Comparison of ENCODE assay signal across 17 cellular contexts in the genomic region with DNA sequence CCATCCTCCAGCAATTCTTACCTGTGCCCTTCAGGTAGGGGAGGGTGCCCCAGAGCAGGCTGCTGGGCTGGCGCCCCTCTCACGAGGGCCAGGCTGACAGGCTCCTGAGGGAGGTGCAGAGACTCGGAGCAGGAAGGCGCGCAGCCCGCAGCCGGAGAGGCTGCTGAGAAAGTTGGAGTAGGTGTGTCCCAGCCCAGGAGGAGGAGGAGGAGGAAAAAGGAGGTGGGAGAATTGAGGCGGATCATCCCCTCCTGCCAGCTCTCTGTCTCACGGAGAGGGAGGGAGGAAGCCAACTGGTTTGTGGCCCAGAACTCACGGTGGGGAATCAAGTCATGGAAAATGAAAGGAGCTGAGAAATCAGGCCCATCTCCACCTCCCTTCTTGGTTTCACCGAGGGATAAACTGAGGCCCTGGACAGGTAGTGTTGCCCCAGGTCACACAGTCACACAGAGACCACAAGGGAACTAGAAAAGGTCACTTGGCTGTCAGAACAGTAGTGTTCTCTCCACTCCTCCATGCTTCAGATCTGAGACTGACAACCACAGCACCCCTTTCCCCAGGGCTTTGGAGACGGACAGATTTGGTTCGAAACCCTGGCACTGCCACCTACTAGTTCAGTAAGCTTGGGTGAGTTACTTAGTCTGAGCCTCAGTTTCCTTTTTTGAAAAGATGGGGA. TPM values are rescaled to one million over a fixed set of nuclear protein-coding genes. Genes with fewer than 3 reads are reported as not detected.
DNase-seq lines count a peak whose midpoint lies in the region; ATAC-seq, FAIRE-seq and TF ChIP-seq lines count a peak whose summit lies in the region.
"Had no signal": no experiment of that assay in that cellular context is flagged by ENCODE, and none has a peak within 500 bp of the region (broad histone marks: within the 10 kb centered on the region; RNA-seq: fewer than 3 reads in every experiment).

A gene with protein sequence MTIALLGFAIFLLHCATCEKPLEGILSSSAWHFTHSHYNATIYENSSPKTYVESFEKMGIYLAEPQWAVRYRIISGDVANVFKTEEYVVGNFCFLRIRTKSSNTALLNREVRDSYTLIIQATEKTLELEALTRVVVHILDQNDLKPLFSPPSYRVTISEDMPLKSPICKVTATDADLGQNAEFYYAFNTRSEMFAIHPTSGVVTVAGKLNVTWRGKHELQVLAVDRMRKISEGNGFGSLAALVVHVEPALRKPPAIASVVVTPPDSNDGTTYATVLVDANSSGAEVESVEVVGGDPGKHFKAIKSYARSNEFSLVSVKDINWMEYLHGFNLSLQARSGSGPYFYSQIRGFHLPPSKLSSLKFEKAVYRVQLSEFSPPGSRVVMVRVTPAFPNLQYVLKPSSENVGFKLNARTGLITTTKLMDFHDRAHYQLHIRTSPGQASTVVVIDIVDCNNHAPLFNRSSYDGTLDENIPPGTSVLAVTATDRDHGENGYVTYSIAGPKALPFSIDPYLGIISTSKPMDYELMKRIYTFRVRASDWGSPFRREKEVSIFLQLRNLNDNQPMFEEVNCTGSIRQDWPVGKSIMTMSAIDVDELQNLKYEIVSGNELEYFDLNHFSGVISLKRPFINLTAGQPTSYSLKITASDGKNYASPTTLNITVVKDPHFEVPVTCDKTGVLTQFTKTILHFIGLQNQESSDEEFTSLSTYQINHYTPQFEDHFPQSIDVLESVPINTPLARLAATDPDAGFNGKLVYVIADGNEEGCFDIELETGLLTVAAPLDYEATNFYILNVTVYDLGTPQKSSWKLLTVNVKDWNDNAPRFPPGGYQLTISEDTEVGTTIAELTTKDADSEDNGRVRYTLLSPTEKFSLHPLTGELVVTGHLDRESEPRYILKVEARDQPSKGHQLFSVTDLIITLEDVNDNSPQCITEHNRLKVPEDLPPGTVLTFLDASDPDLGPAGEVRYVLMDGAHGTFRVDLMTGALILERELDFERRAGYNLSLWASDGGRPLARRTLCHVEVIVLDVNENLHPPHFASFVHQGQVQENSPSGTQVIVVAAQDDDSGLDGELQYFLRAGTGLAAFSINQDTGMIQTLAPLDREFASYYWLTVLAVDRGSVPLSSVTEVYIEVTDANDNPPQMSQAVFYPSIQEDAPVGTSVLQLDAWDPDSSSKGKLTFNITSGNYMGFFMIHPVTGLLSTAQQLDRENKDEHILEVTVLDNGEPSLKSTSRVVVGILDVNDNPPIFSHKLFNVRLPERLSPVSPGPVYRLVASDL (N-terminal part only) (minus strand): TSS at position 188 of the 676 bp plus-strand sequence. CDS start 22,400 bp downstream, outside the sequence.

- no peak within 1 kb of the TSS for H2BK120ac ChIP-seq in IMR-90 (ENCODE audit: low read depth, low read length)

- H2AK5ac ChIP-seq in IMR-90 (ENCODE audit: low read depth, low read length) = no peak within 1 kb of the TSS

- peaks cover 18% of the 10 kb centered on the region for H3K27me3 ChIP-seq in IMR-90 (ENCODE audit: control insufficient read depth, insufficient read depth, low read length)
- no peaks in the 10 kb centered on the region for H3K27me3 ChIP-seq in bronchial epithelial cell (ENCODE audit: control insufficient read depth, insufficient read depth, low read length)
- H3K27me3 ChIP-seq in aorta (ENCODE audit: control insufficient read depth in 1 of 2, insufficient read depth in 2 of 2, low read length in 1 of 2) = no peaks in the 10 kb centered on the region
- H3K27me3 ChIP-seq: upper lobe of left lung had no signal

- no peak for TF ChIP-seq CTCF in IMR-90 (conservative IDR thresholded peaks at IDR 0.05; ENCODE audit: low read depth, low read length)
- no peak for TF ChIP-seq CTCF in bronchial epithelial cell (IDR thresholded peaks at IDR 0.05; ENCODE audit: insufficient read depth, low read length, severe bottlenecking)

- ATAC-seq in IMR-90 (ENCODE audit: low read depth) (no peak), aorta (ENCODE audit: low FRiP score) (no peak)
- ATAC-seq: T-helper 17 cell had no signal

- DNase-seq in IMR-90 = no peak
- peak; percentile 75 for DNase-seq in bronchial epithelial cell (ENCODE audit: low read depth)
- DNase-seq in iPS-NIHi7 (ENCODE audit: extremely low spot score) = peak; percentile 73
- DNase-seq in renal cortical epithelial cell (ENCODE audit: low read depth) = peak; percentile 19
- no peak for DNase-seq in SKM-1 (lab: John Stamatoyannopoulos, UW; ENCODE audit: unreplicated experiment)
- DNase-seq in T-helper 2 cell treated with Interferon-gamma antibody and Interleukin-4, amounts not matched to agents 5 μg/mL and 100 μg/mL, for 36 hours (ENCODE audit: low spot score) = no peak
- no peak for DNase-seq in aorta
- no peak for DNase-seq in NAMALWA (ENCODE audit: low spot score)
- DNase-seq: activated CD4-positive, alpha-beta T cell treated with anti-CD3 and anti-CD28 coated beads, Interleukin-2, amount 10 ng/mL, durations not matched to agents 24 days and 14 days; COR-L47; left cardiac atrium; NCI-H187 treated with DMSO at 0.1 percent for 48 hours; NCI-H524 treated with DMSO at 0.1 percent for 48 hours; T-helper 17 cell had no signal

- TF ChIP-seq RAD21 in IMR-90 (IDR thresholded peaks at IDR 0.05; ENCODE audit: low read length) = no peak

- no peaks in the 10 kb centered on the region for H3K79me1 ChIP-seq in IMR-90 (ENCODE audit: low read depth in 1 of 2, low read length in 2 of 2)

- H2BK15ac ChIP-seq in IMR-90 (ENCODE audit: low read depth, low read length) = no peak within 1 kb of the TSS

- no peak within 1 kb of the TSS for H4K91ac ChIP-seq in IMR-90 (ENCODE audit: insufficient read depth, low read depth, low read length)

- H3K27ac Mint-ChIP-seq in T-helper 2 cell treated with Interferon-gamma antibody and Interleukin-4, amounts not matched to agents 5 μg/mL and 100 μg/mL, for 36 hours = no peak within 1 kb of the TSS
- H3K27ac Mint-ChIP-seq: activated CD4-positive, alpha-beta T cell treated with anti-CD3 and anti-CD28 coated beads, Interleukin-2, amount 10 ng/mL, durations not matched to agents 24 days and 14 days; T-helper 17 cell had no signal

- POLR2A ChIA-PET in IMR-90 (lab: Charles Lee; ENCODE audit: unreplicated experiment) = no interaction called here

- H4K20me1 ChIP-seq in IMR-90 (ENCODE audit: insufficient read depth, low read length) = no peaks in the 10 kb centered on the region

- no peak within 1 kb of the TSS for H2AK9ac ChIP-seq in IMR-90 (replicated peaks; ENCODE audit: low read depth, low read length, poor library complexity)

- FAIRE-seq in bronchial epithelial cell (lab: Jason Lieb, UNC) = no peak
- FAIRE-seq: endometrium had no signal

- H3K9me3 Mint-ChIP-seq in T-helper 2 cell treated with Interferon-gamma antibody and Interleukin-4, amounts not matched to agents 5 μg/mL and 100 μg/mL, for 36 hours = no peaks in the 10 kb centered on the region
- H3K9me3 Mint-ChIP-seq: activated CD4-positive, alpha-beta T cell treated with anti-CD3 and anti-CD28 coated beads, Interleukin-2, amount 10 ng/mL, durations not matched to agents 24 days and 14 days; activated naive CD4-positive, alpha-beta T cell treated with anti-CD3 and anti-CD28 coated beads, Interleukin-2, amount 50 U/mL, for 72 hours had no signal

- no peak within 1 kb of the TSS for H3K4me3 Mint-ChIP-seq in T-helper 2 cell treated with Interferon-gamma antibody and Interleukin-4, amounts not matched to agents 5 μg/mL and 100 μg/mL, for 36 hours
- H3K4me3 Mint-ChIP-seq: activated CD4-positive, alpha-beta T cell treated with anti-CD3 and anti-CD28 coated beads, Interleukin-2, amount 10 ng/mL, durations not matched to agents 24 days and 14 days; T-helper 17 cell had no signal

- H3K36me3 ChIP-seq in IMR-90 (ENCODE audit: control insufficient read depth, insufficient read depth, low read length) = no peaks in the 10 kb centered on the region
- peaks cover 6% of the 10 kb centered on the region for H3K36me3 ChIP-seq in bronchial epithelial cell (ENCODE audit: control insufficient read depth, insufficient read depth, low read length)
- no peaks in the 10 kb centered on the region for H3K36me3 ChIP-seq in aorta (ENCODE audit: control insufficient read depth in 1 of 2, insufficient read depth in 2 of 2, low read length in 1 of 2)
- H3K36me3 ChIP-seq: upper lobe of left lung had no signal

- H2BK20ac ChIP-seq in IMR-90 (ENCODE audit: low read depth, low read length) = no peak within 1 kb of the TSS

- no peak within 1 kb of the TSS for H3K56ac ChIP-seq in IMR-90 (ENCODE audit: extremely low read depth, insufficient read depth, low read length)

- no peak within 1 kb of the TSS for H3K27ac ChIP-seq in IMR-90 (ENCODE audit: insufficient read depth, low read length)
- H3K27ac ChIP-seq in aorta (ENCODE audit: low read depth in 1 of 2, low read length in 2 of 2) = no peak within 1 kb of the TSS
- H3K27ac ChIP-seq: upper lobe of left lung had no signal

- H3K4ac ChIP-seq in IMR-90 (ENCODE audit: low read depth, low read length) = no peak within 1 kb of the TSS

- no peaks in the 10 kb centered on the region for H3K4me1 Mint-ChIP-seq in T-helper 2 cell treated with Interferon-gamma antibody and Interleukin-4, amounts not matched to agents 5 μg/mL and 100 μg/mL, for 36 hours (ENCODE audit: low read depth)
- H3K4me1 Mint-ChIP-seq: activated CD4-positive, alpha-beta T cell treated with anti-CD3 and anti-CD28 coated beads, Interleukin-2, amount 10 ng/mL, durations not matched to agents 24 days and 14 days had no signal

- H3K4me3 ChIP-seq in IMR-90 (ENCODE audit: insufficient read depth, low read depth, low read length) = no peak within 1 kb of the TSS
- peak within 1 kb of the TSS; percentile 56 for H3K4me3 ChIP-seq in bronchial epithelial cell (ENCODE audit: low read depth, low read length)
- no peak within 1 kb of the TSS for H3K4me3 ChIP-seq in aorta (ENCODE audit: low read length in 2 of 2)
- H3K4me3 ChIP-seq: upper lobe of left lung had no signal

- no peak within 1 kb of the TSS for H3K23ac ChIP-seq in IMR-90 (ENCODE audit: low read depth, low read length)

- no TSS peak for BruUV-seq in IMR-90 (replicated peaks; lab: Mats Ljungman, UMichigan)

- no peaks in the 10 kb centered on the region for H3K27me3 Mint-ChIP-seq in T-helper 2 cell treated with Interferon-gamma antibody and Interleukin-4, amounts not matched to agents 5 μg/mL and 100 μg/mL, for 36 hours (ENCODE audit: low read depth)
- H3K27me3 Mint-ChIP-seq: activated CD4-positive, alpha-beta T cell treated with anti-CD3 and anti-CD28 coated beads, Interleukin-2, amount 10 ng/mL, durations not matched to agents 24 days and 14 days had no signal

- H3K4me2 ChIP-seq in IMR-90 (ENCODE audit: low read depth, low read length) = no peak within 1 kb of the TSS; the same call in 1 of the 2 replicates

- dilution Hi-C loops in IMR-90 (cut with HindIII; ENCODE audit: low sequenced_read_pairs, unreplicated experiment) = no loop called here

- H3K4me1 ChIP-seq in IMR-90 (ENCODE audit: control insufficient read depth, insufficient read depth, low read length) = no peaks in the 10 kb centered on the region
- no peaks in the 10 kb centered on the region for H3K4me1 ChIP-seq in aorta (ENCODE audit: control insufficient read depth in 1 of 2, insufficient read depth in 2 of 2, low read length in 2 of 2)
- H3K4me1 ChIP-seq: upper lobe of left lung had no signal

- H2AFZ ChIP-seq in IMR-90 (replicated peaks; ENCODE audit: low read length, poor library complexity) = peak within 1 kb of the TSS; percentile 67

- intact Hi-C loops in IMR-90 (cut with micrococcal nuclease) (no loop called here), aorta (cut with DNase I) (no loop called here)

- CTCF ChIA-PET in IMR-90 (lab: Yijun Ruan, JAX) = no interaction called here

- in situ Hi-C loops in IMR-90 (cut with MboI; ENCODE audit: low sequenced_read_pairs) = no loop called here

- TF ChIP-seq POLR2A in IMR-90 (IDR thresholded peaks at IDR 0.05; ENCODE audit: low read depth, low read length) = no peak

- H3K9ac ChIP-seq in IMR-90 (ENCODE audit: low read depth, low read length) = no peak within 1 kb of the TSS

- 15% methylated on average over 6 of the region's 13 CpGs; no CpG with 5 or more reads in 1 of the 2 experiments for WGBS in IMR-90 (ENCODE audit: extremely low coverage in 2 of 2, insufficient read length in 1 of 2), 2 experiments
- WGBS in aorta, 2 donors = 54 to 55% methylated on average over 13 of the region's 13 CpGs

- H4K8ac ChIP-seq in IMR-90 (ENCODE audit: low read depth in 2 of 2, low read length in 2 of 2) = no peak within 1 kb of the TSS

- H2BK5ac ChIP-seq in IMR-90 (ENCODE audit: low read depth, low read length, poor library complexity, severe bottlenecking) = no peak within 1 kb of the TSS

- no peak within 1 kb of the TSS for H4K5ac ChIP-seq in IMR-90 (ENCODE audit: low read depth, low read length)

- no peak within 1 kb of the TSS for H3K14ac ChIP-seq in IMR-90 (replicated peaks; ENCODE audit: low read depth, low read length)

- no peaks in the 10 kb centered on the region for H3K36me3 Mint-ChIP-seq in T-helper 2 cell treated with Interferon-gamma antibody and Interleukin-4, amounts not matched to agents 5 μg/mL and 100 μg/mL, for 36 hours (ENCODE audit: low read depth)
- H3K36me3 Mint-ChIP-seq: activated naive CD4-positive, alpha-beta T cell treated with anti-CD3 and anti-CD28 coated beads, Interleukin-2, amount 50 U/mL, for 72 hours had no signal

- H3K9me3 ChIP-seq in IMR-90 (ENCODE audit: control insufficient read depth, insufficient read depth, low read length) = no peaks in the 10 kb centered on the region
- H3K9me3 ChIP-seq in aorta (ENCODE audit: control insufficient read depth, low read length) = no peaks in the 10 kb centered on the region
- H3K9me3 ChIP-seq: upper lobe of left lung had no signal

- no peaks in the 10 kb centered on the region for H3K9me1 ChIP-seq in IMR-90 (ENCODE audit: insufficient read depth, low read length)

- no peak within 1 kb of the TSS for H3K18ac ChIP-seq in IMR-90 (ENCODE audit: low read depth, low read length)

RNA-seq across cellular contexts. Expression of the gene that starts here (rescaled TPM):
- total RNA-seq in IMR-90 (2012; rRNA removed) (under 0.01 TPM in 2 replicates), bronchial epithelial cell (34.2 and 62.6 TPM in 2 replicates), renal cortical epithelial cell (0.17 and 0.89 TPM in 2 replicates), aorta (under 1 TPM in 1 of 2 donors, not detected in 1; 0.15 TPM)
- polyA plus RNA-seq in IMR-90 (2012; rRNA removed) (0.03 and 0.06 TPM in 2 replicates), aorta (not detected)
- 0.02 and 0.03 TPM in 2 replicates for polyA plus RNA-seq in IMR-90 (2012; cell fraction: cytosol; rRNA removed)
- 0.05 and 0.07 TPM in 2 replicates for polyA plus RNA-seq in IMR-90 (2012; cell fraction: nucleus; rRNA removed; ENCODE audit: low replicate concordance)
- total RNA-seq: activated CD4-positive, alpha-beta T cell treated with anti-CD3 and anti-CD28 coated beads, Interleukin-2, amount 10 ng/mL, durations not matched to agents 24 days and 14 days; activated naive CD4-positive, alpha-beta T cell treated with anti-CD3 and anti-CD28 coated beads, Interleukin-2, amount 50 U/mL, for 72 hours; T-helper 17 cell had no signal

Comparison
In these comparisons a context has a peak if more than half of its experiments do, and no peak if none do; other contexts are left out.
1. RNA of the gene that starts here (total RNA-seq): 34.2 to 62.6 TPM in bronchial epithelial cell; 0.17 to 0.89 TPM in renal cortical epithelial cell, 0.15 TPM in aorta and under 0.01 TPM in IMR-90; every median in the first group is over 10 times any median in the second.
2. Peak in DNase-seq in renal cortical epithelial cell; RNA of the gene not detected or under 1 TPM.
3. DNase-seq: peak in bronchial epithelial cell (single experiment) and iPS-NIHi7 (single experiment); none in IMR-90 (single experiment), SKM-1 (single experiment), T-helper 2 cell treated with Interferon-gamma antibody and Interleukin-4, amounts not matched to agents 5 μg/mL and 100 μg/mL, for 36 hours (single experiment), aorta (0 of 2) and NAMALWA (single experiment).